ENCODE assay signal across 10 cellular contexts in the genomic region with DNA sequence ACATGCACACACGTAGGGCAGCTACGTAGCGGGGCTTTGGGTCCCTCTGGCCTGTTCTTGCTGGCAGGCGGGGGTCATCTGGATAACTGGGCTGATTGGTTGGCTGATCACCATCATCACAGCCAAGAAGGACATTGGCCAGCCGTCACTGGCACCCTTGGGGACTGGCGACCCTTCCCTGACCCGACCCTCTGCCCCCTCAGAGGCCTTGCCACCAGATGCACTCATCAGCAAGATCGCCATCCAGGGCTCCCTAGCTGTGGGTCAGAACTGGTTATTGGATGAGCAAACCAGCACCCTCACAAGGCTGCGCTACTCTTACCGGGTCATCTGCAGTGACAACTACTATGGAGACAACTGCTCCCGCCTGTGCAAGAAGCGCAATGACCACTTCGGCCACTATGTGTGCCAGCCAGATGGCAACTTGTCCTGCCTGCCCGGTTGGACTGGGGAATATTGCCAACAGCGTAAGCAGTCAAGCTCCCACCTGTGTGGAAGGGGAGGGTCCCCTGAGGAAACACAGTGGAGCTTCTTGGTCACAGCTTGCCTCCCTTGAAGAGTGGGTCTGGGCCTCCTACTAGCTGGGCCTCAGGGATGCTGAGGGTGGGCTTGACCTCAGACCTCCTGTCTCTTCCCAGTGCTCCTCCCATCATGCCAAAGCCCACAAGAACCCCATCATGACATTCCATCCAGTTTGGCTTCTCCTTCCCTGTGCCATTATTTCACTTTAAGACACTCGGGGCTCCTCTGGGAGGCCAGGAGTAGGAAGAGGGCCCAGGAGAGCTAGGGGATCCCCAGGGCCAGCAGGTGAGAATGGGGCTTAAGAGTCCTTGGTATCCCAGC. TPM values are rescaled to one million over a fixed set of nuclear protein-coding genes. Genes with fewer than 3 reads are reported as not detected.
DNase-seq lines count a peak whose midpoint lies in the region; ATAC-seq, FAIRE-seq and TF ChIP-seq lines count a peak whose summit lies in the region.
"Had no signal": no experiment of that assay in that cellular context is flagged by ENCODE, and none has a peak within 500 bp of the region (broad histone marks: within the 10 kb centered on the region; RNA-seq: fewer than 3 reads in every experiment).

No MANE protein-coding gene starts in this region.

- H3K27me3 ChIP-seq in H1 (replicated peaks in 1 of 4; ENCODE audit: control insufficient read depth in 3 of 4, extremely low read depth in 1 of 4, insufficient read depth in 3 of 4, low read length in 3 of 4): peaks cover 44 to 79% (median 67%) of the 10 kb centered on the region in 4 experiments

- H3K14ac ChIP-seq in H1 (ENCODE audit: insufficient read length): no peak overlapping the region

- no peak for TF ChIP-seq RAD21 in H1 (IDR thresholded peaks at IDR 0.05 in 1 of 2, conservative IDR thresholded peaks at IDR 0.05 in 1 of 2; ENCODE audit: low read depth in 2 of 2, low read length in 2 of 2)

- WGBS in H1 (ENCODE audit: extremely low coverage in 1 of 2, insufficient coverage in 1 of 2, insufficient read length in 1 of 2, insufficient replicate concordance in 2 of 2, low coverage in 1 of 2, low lambda C conversion rate in 2 of 2, missing lambda C conversion rate in 1 of 2), 2 experiments: 80% methylated on average over 16 of the region's 16 CpGs; no CpG with 5 or more reads in 1 of the 2 experiments

- no peaks in the 10 kb centered on the region for H3K9me3 Mint-ChIP-seq in stimulated activated naive CD8-positive, alpha-beta T cell treated with anti-CD3 and anti-CD28 coated beads, Interleukin-15, amount 100 ng/mL, for 72 hours
- no peaks in the 10 kb centered on the region for H3K9me3 Mint-ChIP-seq in natural killer cell treated with Interleukin-12 subunit alpha and Interleukin-12 subunit beta and Interleukin-15 and Interleukin-18, amount 100 ng/mL, for 72 hours

- no peak for ATAC-seq in stimulated activated naive CD8-positive, alpha-beta T cell treated with anti-CD3 and anti-CD28 coated beads, Interleukin-15, amount 100 ng/mL, for 72 hours
- no peak for ATAC-seq in stimulated activated naive CD8-positive, alpha-beta T cell treated with anti-CD3 and anti-CD28 coated beads, Interleukin-15, Interleukin-2, amounts not matched to agents 100 U/mL and 50 U/mL, for 24 hours
- ATAC-seq in natural killer cell treated with Interleukin-12 subunit alpha and Interleukin-12 subunit beta and Interleukin-15 and Interleukin-18, amount 100 ng/mL, for 72 hours: no peak
- no peak for ATAC-seq in GM18870 (IDR thresholded peaks at IDR 0.05; ENCODE audit: unreplicated experiment)
- no peak for ATAC-seq in GM18868 (IDR thresholded peaks at IDR 0.05; ENCODE audit: unreplicated experiment)
- no peak for ATAC-seq in GM18861 (IDR thresholded peaks at IDR 0.05; ENCODE audit: unreplicated experiment)
- ATAC-seq in HG02970 (IDR thresholded peaks at IDR 0.05; ENCODE audit: low FRiP score, unreplicated experiment): no peak

- no peak overlapping the region for H3K27ac ChIP-seq in H1 (ENCODE audit: low read depth, low read length)

- H3K23ac ChIP-seq in H1 (ENCODE audit: insufficient read length): no peak overlapping the region

- H4K8ac ChIP-seq in H1 (ENCODE audit: extremely low read depth, insufficient read depth, low read length): no peak overlapping the region

- no peak overlapping the region for H3K4ac ChIP-seq in H1 (replicated peaks; ENCODE audit: insufficient read length, low read depth, low read length)

- no peaks in the 10 kb centered on the region for H3K79me2 ChIP-seq in H1 (ENCODE audit: control insufficient read depth in 1 of 2, insufficient read depth in 2 of 2, low read length in 2 of 2)

- CTCF ChIA-PET in H1 (lab: Charles Lee; ENCODE audit: partially characterized antibody): interaction anchor here (0.8 to 33.1 kb wide), 16 partner anchors 7 to 181 kb away, joined by 3 to 619 read pairs (median 10); partner anchors contain the start of genes CHAC1, DLL4, DNAJC17 and VPS18

- peak overlapping the region; percentile 68; the same call in 1 of the 2 replicates for H2BK12ac ChIP-seq in H1 (ENCODE audit: low read depth, low read length)

- no peak overlapping the region for H3K56ac ChIP-seq in H1 (replicated peaks; ENCODE audit: insufficient read length, low read depth, low read length)

- no peak overlapping the region for H2BK20ac ChIP-seq in H1 (ENCODE audit: low read length)

- no peaks in the 10 kb centered on the region for H3K36me3 ChIP-seq in H1 (ENCODE audit: control insufficient read depth in 2 of 4, insufficient read depth in 4 of 4, low read length in 3 of 4)

- no peak overlapping the region for H2AK5ac ChIP-seq in H1 (ENCODE audit: low read depth, low read length)

- H3K23me2 ChIP-seq in H1 (ENCODE audit: low read depth, low read length): peaks cover 21% of the 10 kb centered on the region; the same call in 1 of the 2 replicates

- no peaks in the 10 kb centered on the region for H3K9me3 ChIP-seq in H1 (ENCODE audit: insufficient read depth in 2 of 2, low read depth in 1 of 2, low read length in 1 of 2)

- peak overlapping the region in 1 of 4 experiments; percentile 71; a peak in 1 of 8 replicates for H3K4me3 ChIP-seq in H1 (ENCODE audit: extremely low read depth in 1 of 4, insufficient read depth in 2 of 4, low read depth in 3 of 4, low read length in 4 of 4)

- no peak overlapping the region for H3K18ac ChIP-seq in H1 (ENCODE audit: extremely low read depth, low read length)

- no peak overlapping the region for H2BK120ac ChIP-seq in H1 (replicated peaks; ENCODE audit: low read depth, low read length)

- TF ChIP-seq POLR2A in H1 (IDR thresholded peaks at IDR 0.05; ENCODE audit: control extremely low read depth in 1 of 2, low read depth in 2 of 2, low read length in 2 of 2): no peak

- TF ChIP-seq CTCF in H1 (IDR thresholded peaks at IDR 0.05; ENCODE audit: control extremely low read depth in 1 of 3, insufficient read depth in 1 of 3, low read depth in 1 of 3, low read length in 3 of 3): peak in 1 of 3 experiments; percentile 29; a peak in 1 of 4 replicates

- peaks cover 57% of the 10 kb centered on the region for H3K4me1 Mint-ChIP-seq in stimulated activated naive CD8-positive, alpha-beta T cell treated with anti-CD3 and anti-CD28 coated beads, Interleukin-15, amount 100 ng/mL, for 72 hours
- H3K4me1 Mint-ChIP-seq in natural killer cell treated with Interleukin-12 subunit alpha and Interleukin-12 subunit beta and Interleukin-15 and Interleukin-18, amount 100 ng/mL, for 72 hours (ENCODE audit: low read depth in 2 of 2): peaks cover 29 to 34% of the 10 kb centered on the region in 2 donors

- H4K5ac ChIP-seq in H1 (ENCODE audit: insufficient read length, low read depth, low read length): no peak overlapping the region

- peaks cover 71% of the 10 kb centered on the region for H3K27me3 Mint-ChIP-seq in stimulated activated naive CD8-positive, alpha-beta T cell treated with anti-CD3 and anti-CD28 coated beads, Interleukin-15, amount 100 ng/mL, for 72 hours
- H3K27me3 Mint-ChIP-seq in natural killer cell treated with Interleukin-12 subunit alpha and Interleukin-12 subunit beta and Interleukin-15 and Interleukin-18, amount 100 ng/mL, for 72 hours: peaks cover 38 to 46% of the 10 kb centered on the region in 2 donors

- no peak overlapping the region for H2BK15ac ChIP-seq in H1 (ENCODE audit: low read length)

- H3K4me3 Mint-ChIP-seq in stimulated activated naive CD8-positive, alpha-beta T cell treated with anti-CD3 and anti-CD28 coated beads, Interleukin-15, amount 100 ng/mL, for 72 hours: peak overlapping the region; percentile 63 to 81
- H3K4me3 Mint-ChIP-seq in natural killer cell treated with Interleukin-12 subunit alpha and Interleukin-12 subunit beta and Interleukin-15 and Interleukin-18, amount 100 ng/mL, for 72 hours: peak overlapping the region; percentile 74

- H4K91ac ChIP-seq in H1 (replicated peaks; ENCODE audit: insufficient read length, low read length): no peak overlapping the region

- H3K4me2 ChIP-seq in H1 (ENCODE audit: insufficient read depth in 1 of 2, low read depth in 2 of 2, low read length in 2 of 2): peak overlapping the region; percentile 87 to 97; a peak in 2 of 4 replicates

- H3K9ac ChIP-seq in H1 (replicated peaks in 1 of 4; ENCODE audit: extremely low read depth in 1 of 4, low read depth in 3 of 4, low read length in 3 of 4): no peak overlapping the region

- POLR2A ChIA-PET in H1 (lab: Charles Lee; ENCODE audit: partially characterized antibody): interaction anchor here (1.1 to 43.8 kb wide), 5 partner anchors 13 to 493 kb away, joined by 3 to 1505 read pairs (median 73); partner anchors contain the start of gene CHAC1

- H3K4me1 ChIP-seq in H1 (replicated peaks in 1 of 4; ENCODE audit: control insufficient read depth in 3 of 4, insufficient read depth in 4 of 4, low read length in 3 of 4): peaks cover 3 to 28% (median 13%) of the 10 kb centered on the region in 4 experiments

- no peak overlapping the region for H2BK5ac ChIP-seq in H1 (ENCODE audit: low read depth, low read length)

- H2AFZ ChIP-seq in H1 (ENCODE audit: low read length): no peak overlapping the region

- H3K27ac Mint-ChIP-seq in stimulated activated naive CD8-positive, alpha-beta T cell treated with anti-CD3 and anti-CD28 coated beads, Interleukin-15, amount 100 ng/mL, for 72 hours: no peak overlapping the region
- no peak overlapping the region for H3K27ac Mint-ChIP-seq in natural killer cell treated with Interleukin-12 subunit alpha and Interleukin-12 subunit beta and Interleukin-15 and Interleukin-18, amount 100 ng/mL, for 72 hours

- no peak for FAIRE-seq in H1 (lab: Jason Lieb, UNC)

- H3K36me3 Mint-ChIP-seq in natural killer cell treated with Interleukin-12 subunit alpha and Interleukin-12 subunit beta and Interleukin-15 and Interleukin-18, amount 100 ng/mL, for 72 hours: no peaks in the 10 kb centered on the region

- no peak for TF ChIP-seq EP300 in H1 (IDR thresholded peaks at IDR 0.05; ENCODE audit: borderline replicate concordance in 1 of 2, low read depth in 2 of 2, low read length in 2 of 2)

- H3K79me1 ChIP-seq in H1 (ENCODE audit: low read depth, low read length): no peaks in the 10 kb centered on the region

- no peak for DNase-seq in stimulated activated naive CD8-positive, alpha-beta T cell treated with anti-CD3 and anti-CD28 coated beads, Interleukin-15, amount 100 ng/mL, for 72 hours
- no peak for DNase-seq in stimulated activated naive CD8-positive, alpha-beta T cell treated with anti-CD3 and anti-CD28 coated beads, Interleukin-15, Interleukin-2, amounts not matched to agents 100 U/mL and 50 U/mL, for 24 hours
- no peak for DNase-seq in H1 (ENCODE audit: low read depth in 1 of 2, low spot score in 2 of 2)
- no peak for DNase-seq in natural killer cell treated with Interleukin-12 subunit alpha and Interleukin-12 subunit beta and Interleukin-15 and Interleukin-18, amount 100 ng/mL, for 72 hours (ENCODE audit: low spot score)
- DNase-seq: activated CD4-positive, CD25-positive, alpha-beta regulatory T cell treated with anti-CD3 and anti-CD28 coated beads, Interleukin-2, amount 50 U/mL, for 72 hours had no signal

- H4K20me1 ChIP-seq in H1 (replicated peaks in 1 of 2; ENCODE audit: control insufficient read depth in 1 of 2, insufficient read depth in 2 of 2, low read length in 2 of 2): peaks cover 2 to 19% of the 10 kb centered on the region in 2 experiments

RNA-seq across cellular contexts. Expression of gene DLL4, which starts 2.4 kb away (rescaled TPM):
- 0.48 and 0.60 TPM in 2 replicates for total RNA-seq in H1 (2021; fragmentation: NEBNext Ultra II Directional; extraction: Animal tissue kit (Norgen Biotek cat#: 25700))
- polyA plus RNA-seq in H1 (2011; rRNA removed): 0.22 and 0.23 TPM in 2 replicates
- polyA plus RNA-seq in H1 (2011; cell fraction: cytosol; rRNA removed): 0.21 TPM
- polyA plus RNA-seq in H1 (2011; cell fraction: nucleus; rRNA removed): 1.0 TPM
- polyA plus RNA-seq in H1 (2012, experiment 1 of 2): 0.12 to 0.18 TPM (median 0.17 TPM) in 3 of 4 replicates, not detected in the other
- 0.16 TPM for polyA plus RNA-seq in H1 (2012, experiment 2 of 2)
- 0.20 TPM for polyA plus RNA-seq in H1 (2013, experiment 1 of 2)
- polyA plus RNA-seq in H1 (2013, experiment 2 of 2): 0.20 TPM
- polyA minus RNA-seq in H1 (2011; rRNA and poly(A)+ RNA removed): 0.27 and 0.85 TPM in 2 replicates
- polyA minus RNA-seq in H1 (2011; cell fraction: cytosol; rRNA and poly(A)+ RNA removed): not detected
- polyA minus RNA-seq in H1 (2011; cell fraction: nucleus; rRNA and poly(A)+ RNA removed): 2.5 TPM
- under 1 TPM in 1 of 2 donors, not detected in 1; 0.17 TPM for total RNA-seq in natural killer cell treated with Interleukin-12 subunit alpha and Interleukin-12 subunit beta and Interleukin-15 and Interleukin-18, amount 100 ng/mL, for 72 hours

RNA-seq across cellular contexts. Expression of gene CHAC1, which starts 21.8 kb away (rescaled TPM):
- 28.7 and 34.3 TPM in 2 replicates for total RNA-seq in H1 (2021; fragmentation: NEBNext Ultra II Directional; extraction: Animal tissue kit (Norgen Biotek cat#: 25700))
- 159 and 215 TPM in 2 replicates for polyA plus RNA-seq in H1 (2011; rRNA removed)
- polyA plus RNA-seq in H1 (2011; cell fraction: cytosol; rRNA removed): 112 TPM
- 104 TPM for polyA plus RNA-seq in H1 (2011; cell fraction: nucleus; rRNA removed)
- polyA plus RNA-seq in H1 (2012, experiment 1 of 2): 33.4 to 49.1 TPM (median 43.9 TPM) in 4 replicates
- polyA plus RNA-seq in H1 (2012, experiment 2 of 2): 56.2 TPM
- 17.9 TPM for polyA plus RNA-seq in H1 (2013, experiment 1 of 2)
- 16.9 TPM for polyA plus RNA-seq in H1 (2013, experiment 2 of 2)
- polyA minus RNA-seq in H1 (2011; rRNA and poly(A)+ RNA removed): 55.7 and 84.0 TPM in 2 replicates
- polyA minus RNA-seq in H1 (2011; cell fraction: cytosol; rRNA and poly(A)+ RNA removed): 89.2 TPM
- 65.8 TPM for polyA minus RNA-seq in H1 (2011; cell fraction: nucleus; rRNA and poly(A)+ RNA removed)
- total RNA-seq in natural killer cell treated with Interleukin-12 subunit alpha and Interleukin-12 subunit beta and Interleukin-15 and Interleukin-18, amount 100 ng/mL, for 72 hours: 10 to 100 TPM in 1 of 2 donors, 1 to 10 TPM in 1; 7.7 to 13.1 TPM

RNA-seq across cellular contexts. Expression of gene VPS18, which starts 37.3 kb away (rescaled TPM):
- 31.9 and 32.7 TPM in 2 replicates for total RNA-seq in H1 (2021; fragmentation: NEBNext Ultra II Directional; extraction: Animal tissue kit (Norgen Biotek cat#: 25700))
- polyA plus RNA-seq in H1 (2011; rRNA removed): 28.9 and 32.9 TPM in 2 replicates
- 27.4 TPM for polyA plus RNA-seq in H1 (2011; cell fraction: cytosol; rRNA removed)
- polyA plus RNA-seq in H1 (2011; cell fraction: nucleus; rRNA removed): 35.6 TPM
- 19.1 to 31.3 TPM (median 29.5 TPM) in 4 replicates for polyA plus RNA-seq in H1 (2012, experiment 1 of 2)
- 32.6 TPM for polyA plus RNA-seq in H1 (2012, experiment 2 of 2)
- polyA plus RNA-seq in H1 (2013, experiment 1 of 2): 12.6 TPM
- 11.3 TPM for polyA plus RNA-seq in H1 (2013, experiment 2 of 2)
- polyA minus RNA-seq in H1 (2011; rRNA and poly(A)+ RNA removed): 65.4 and 80.3 TPM in 2 replicates
- polyA minus RNA-seq in H1 (2011; cell fraction: cytosol; rRNA and poly(A)+ RNA removed): 39.1 TPM
- polyA minus RNA-seq in H1 (2011; cell fraction: nucleus; rRNA and poly(A)+ RNA removed): 31.4 TPM
- total RNA-seq in natural killer cell treated with Interleukin-12 subunit alpha and Interleukin-12 subunit beta and Interleukin-15 and Interleukin-18, amount 100 ng/mL, for 72 hours: 10 to 100 TPM; 22.8 to 27.3 TPM

RNA-seq across cellular contexts. Expression of gene RHOV, which starts 57.5 kb away (rescaled TPM):
- total RNA-seq in H1 (2021; fragmentation: NEBNext Ultra II Directional; extraction: Animal tissue kit (Norgen Biotek cat#: 25700)): 2.4 and 2.7 TPM in 2 replicates
- 1.5 and 2.2 TPM in 2 replicates for polyA plus RNA-seq in H1 (2011; rRNA removed)
- polyA plus RNA-seq in H1 (2011; cell fraction: cytosol; rRNA removed): 2.8 TPM
- polyA plus RNA-seq in H1 (2011; cell fraction: nucleus; rRNA removed): 2.0 TPM
- polyA plus RNA-seq in H1 (2012, experiment 1 of 2): 3.6 to 3.9 TPM (median 3.7 TPM) in 4 replicates
- polyA plus RNA-seq in H1 (2012, experiment 2 of 2): 2.3 TPM
- polyA plus RNA-seq in H1 (2013, experiment 1 of 2): 1.5 TPM
- 1.4 TPM for polyA plus RNA-seq in H1 (2013, experiment 2 of 2)
- polyA minus RNA-seq in H1 (2011; rRNA and poly(A)+ RNA removed): 1.3 and 1.5 TPM in 2 replicates
- polyA minus RNA-seq in H1 (2011; cell fraction: cytosol; rRNA and poly(A)+ RNA removed): 2.4 TPM
- 2.9 TPM for polyA minus RNA-seq in H1 (2011; cell fraction: nucleus; rRNA and poly(A)+ RNA removed)
- total RNA-seq in natural killer cell treated with Interleukin-12 subunit alpha and Interleukin-12 subunit beta and Interleukin-15 and Interleukin-18, amount 100 ng/mL, for 72 hours: not detected
- total RNA-seq: omental fat pad had no signal
